ENCODE assay signal across 8 cellular contexts in genomic region chr13:52738719-52739467, GRCh38. TPM values are rescaled to one million over a fixed set of nuclear protein-coding genes. Genes with fewer than 3 reads are reported as not detected.
DNase-seq lines count a peak whose midpoint lies in the region; ATAC-seq and TF ChIP-seq lines count a peak whose summit lies in the region.

No MANE protein-coding gene starts in this region.

- TF ChIP-seq CTCF in A673 (conservative IDR thresholded peaks at IDR 0.05; ENCODE audit: low read depth, low read length): peak; percentile 64
- TF ChIP-seq CTCF in prostate gland (IDR thresholded peaks at IDR 0.05): peak in 3 of 4 experiments; percentile 23 to 40 (median 24)

- no peaks in the 10 kb centered on the region for H3K36me3 ChIP-seq in A673 (ENCODE audit: insufficient read depth, low read length, poor library complexity, severe bottlenecking)
- no peaks in the 10 kb centered on the region for H3K36me3 ChIP-seq in prostate gland

- ATAC-seq in GM19468 (IDR thresholded peaks at IDR 0.05; ENCODE audit: extremely low read depth, unreplicated experiment): peak; percentile 45
- ATAC-seq in GM21515 (IDR thresholded peaks at IDR 0.05; ENCODE audit: unreplicated experiment): no peak
- no peak for ATAC-seq in GM21825 (IDR thresholded peaks at IDR 0.05; ENCODE audit: unreplicated experiment)

- H3K9me3 ChIP-seq in A673 (ENCODE audit: low read depth, low read length, poor library complexity, severe bottlenecking) (no peaks in the 10 kb centered on the region), prostate gland (no peaks in the 10 kb centered on the region)

- H3K27ac ChIP-seq in A673 (ENCODE audit: low read depth, low read length, poor library complexity, severe bottlenecking): no peak overlapping the region
- no peak overlapping the region for H3K27ac ChIP-seq in prostate gland

- DNase-seq in A673 (ENCODE audit: low spot score) (peak; percentile 61), globus pallidus (ENCODE audit: low spot score) (peak; percentile 66), prostate gland (ENCODE audit: low spot score) (no peak), kidney glomerular epithelial cell (lab: John Stamatoyannopoulos, UW) (no peak)
- DNase-seq in activated CD8-positive, alpha-beta memory T cell treated with anti-CD3 and anti-CD28 coated beads for 1 hour (ENCODE audit: extremely low read depth in 1 of 2, low read depth in 1 of 2): peak; percentile 1 to 20

- H3K4me1 ChIP-seq in A673 (ENCODE audit: insufficient read depth, low read length, poor library complexity, severe bottlenecking) (peaks cover 10% of the 10 kb centered on the region), prostate gland (replicated peaks) (no peaks in the 10 kb centered on the region)

- H3K27me3 ChIP-seq in A673 (replicated peaks; ENCODE audit: insufficient read depth, low read depth, low read length, poor library complexity) (peaks cover 20% of the 10 kb centered on the region), prostate gland (replicated peaks; ENCODE audit: insufficient read depth) (no peaks in the 10 kb centered on the region)

- BruUV-seq in A673 (replicated peaks; lab: Mats Ljungman, UMichigan): no TSS peak

- CTCF ChIA-PET in A673 (lab: Charles Lee): interaction anchor here (1.0 kb wide), 1 partner anchor 57 kb away, joined by 6 read pairs; no protein-coding TSS in a partner anchor

- peak overlapping the region; percentile 51 for H3K4me3 ChIP-seq in A673 (ENCODE audit: low read depth, low read length, poor library complexity, severe bottlenecking)
- H3K4me3 ChIP-seq in prostate gland: peak overlapping the region; percentile 23 to 36

- TF ChIP-seq POLR2A in prostate gland (IDR thresholded peaks at IDR 0.05): no peak

- POLR2A ChIA-PET in A673 (lab: Charles Lee; ENCODE audit: low non-redundant PET): no interaction called here

- 9% methylated on average over 46 of the region's 75 CpGs for WGBS in prostate gland

- intact Hi-C loops in A673 (cut with micrococcal nuclease; ENCODE audit: unreplicated experiment) (no loop called here), prostate gland (cut with DNase I) (no loop called here)

RNA-seq across cellular contexts. Expression of gene CNMD, which starts 0.7 kb away (rescaled TPM):
- total RNA-seq in A673 (2021) (2.4 and 2.6 TPM in 2 replicates), prostate gland (1 to 10 TPM in 1 of 2 donors, not detected in 1; 5.6 TPM)

Comparison
In these comparisons a context has a peak if more than half of its experiments do, and no peak if none do; other contexts are left out.
1. DNase-seq: peak in A673 (single experiment), activated CD8-positive, alpha-beta memory T cell treated with anti-CD3 and anti-CD28 coated beads for 1 hour (2 of 2) and globus pallidus (single experiment); none in prostate gland (single experiment) and kidney glomerular epithelial cell (single experiment).